12 cellular contexts compared by ENCODE assay signal in the genomic region with DNA sequence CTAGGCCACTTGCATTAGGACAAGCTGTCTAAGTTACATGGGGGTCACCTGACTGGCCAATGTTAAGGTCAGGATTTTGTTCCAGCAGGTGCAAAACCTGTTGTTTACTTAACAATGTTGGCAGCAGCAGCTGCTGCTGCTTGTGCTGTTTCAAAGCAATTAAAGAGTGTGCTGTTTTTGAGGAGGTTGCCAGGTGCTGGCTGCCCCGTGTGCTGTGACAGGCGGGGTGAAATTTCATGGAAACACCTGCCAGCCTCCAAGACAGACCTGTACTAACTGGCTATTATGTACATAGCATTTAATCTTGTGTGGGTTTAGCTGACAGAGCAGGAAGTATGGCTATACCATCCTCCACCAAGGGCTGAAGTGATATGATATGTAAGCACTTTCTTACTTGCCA.
DNase-seq lines count a peak whose midpoint lies in the region; ATAC-seq and TF ChIP-seq lines count a peak whose summit lies in the region.
"Had no signal": no experiment of that assay in that cellular context is flagged by ENCODE, and none has a peak within 500 bp of the region (broad histone marks: within the 10 kb centered on the region; RNA-seq: fewer than 3 reads in every experiment).

No MANE protein-coding gene starts in this region.

- no peaks in the 10 kb centered on the region for H3K27me3 ChIP-seq in colonic mucosa

- H3K4me3 ChIP-seq in colonic mucosa = no peak overlapping the region

- H3K4me1 ChIP-seq in colonic mucosa = no peaks in the 10 kb centered on the region
- H3K4me1 ChIP-seq: Caco-2 had no signal

- intact Hi-C loops in colonic mucosa (cut with DNase I) = no loop called here

- no peak overlapping the region for H3K9ac ChIP-seq in colonic mucosa (ENCODE audit: low read depth in 2 of 2, low read length in 2 of 2)

- DNase-seq in COR-L47 (lab: John Stamatoyannopoulos, UW) (peak; percentile 99), NCI-H1417 (lab: John Stamatoyannopoulos, UW) (peak; percentile 93 to 99 (median 93)), NCI-H524 treated with DMSO at 0.1 percent for 48 hours (lab: John Stamatoyannopoulos, UW) (peak; percentile 76), colonic mucosa (peak; percentile 72), inferior parietal cortex (ENCODE audit: extremely low spot score) (no peak), amniotic stem cell (lab: John Stamatoyannopoulos, UW) (no peak)
- DNase-seq in stimulated activated CD4-positive, alpha-beta T cell treated with anti-CD3 and anti-CD28 coated beads, Interleukin-4, amount 100 ng/mL, for 24 hours = no peak
- DNase-seq: Caco-2; effector memory CD8-positive, alpha-beta T cell; stimulated activated CD4-positive, alpha-beta T cell treated with anti-CD3 and anti-CD28 coated beads, Interleukin-15, amount 100 ng/mL, for 24 hours had no signal

- H3K9me3 ChIP-seq in colonic mucosa = no peaks in the 10 kb centered on the region
- H3K9me3 ChIP-seq: Caco-2 had no signal

- no peaks in the 10 kb centered on the region for H3K36me3 ChIP-seq in colonic mucosa

- H3K27ac ChIP-seq in colonic mucosa = no peak overlapping the region

- no peak for TF ChIP-seq CTCF in colonic mucosa (IDR thresholded peaks at IDR 0.05)

- no peak for ATAC-seq in HG02884 (IDR thresholded peaks at IDR 0.05; ENCODE audit: unreplicated experiment)
- ATAC-seq: effector memory CD8-positive, alpha-beta T cell; SK-N-SH treated with all-trans-retinoic acid at 6 μM for 48 hours had no signal

Comparison
In these comparisons a context has a peak if more than half of its experiments do, and no peak if none do; other contexts are left out.
1. DNase-seq: peak in COR-L47 (single experiment), NCI-H1417 (3 of 3), NCI-H524 treated with DMSO at 0.1 percent for 48 hours (single experiment) and colonic mucosa (single experiment); none in stimulated activated CD4-positive, alpha-beta T cell treated with anti-CD3 and anti-CD28 coated beads, Interleukin-4, amount 100 ng/mL, for 24 hours (single experiment), inferior parietal cortex (single experiment) and amniotic stem cell (single experiment).